ENCODE assay signal across 27 cellular contexts in genomic region chr12:40598073-40598472, GRCh38.
"Had no signal": no experiment of that assay in that cellular context is flagged by ENCODE, and none has a peak within 500 bp of the region (broad histone marks: within the 10 kb centered on the region; RNA-seq: fewer than 3 reads in every experiment).

No MANE protein-coding gene starts in this region.

- DNase-seq: natural killer cell; occipital lobe; ovary; posterior cingulate gyrus; psoas muscle; right cardiac atrium; right lobe of liver; sigmoid colon; small intestine; spleen; stimulated activated CD4-positive, alpha-beta T cell treated with anti-CD3 and anti-CD28 coated beads, Interleukin-12 subunit alpha, Interleukin-12 subunit beta, amount 100 ng/mL, for 4 hours; stimulated activated CD4-positive, alpha-beta T cell treated with anti-CD3 and anti-CD28 coated beads, Interleukin-1b, Interleukin-23, amount 100 ng/mL, for 48 hours; stimulated activated CD4-positive, alpha-beta T cell treated with anti-CD3 and anti-CD28 coated beads, Interleukin-4, amount 100 ng/mL, for 1 hour; stimulated activated CD4-positive, alpha-beta T cell treated with anti-CD3 and anti-CD28 coated beads, Interleukin-4, amount 100 ng/mL, for 4 hours; stimulated activated CD8-positive, alpha-beta memory T cell treated with anti-CD3 and anti-CD28 coated beads, Interleukin-4, amount 100 ng/mL, for 48 hours; stimulated activated naive CD4-positive, alpha-beta T cell; stimulated activated naive CD8-positive, alpha-beta T cell treated with anti-CD3 and anti-CD28 coated beads, Interleukin-15, amount 100 ng/mL, for 72 hours; stimulated activated naive CD8-positive, alpha-beta T cell treated with anti-CD3 and anti-CD28 coated beads, Interleukin-15, Interleukin-2, amounts not matched to agents 100 U/mL and 50 U/mL, for 24 hours; substantia nigra; testis; tibial artery; transverse colon; upper lobe of right lung; uterus had no signal

- H3K79me2 ChIP-seq: parathyroid adenoma had no signal

- H3K9me3 ChIP-seq: ovary, psoas muscle, right lobe of liver, suprapubic skin, testis, tibial artery, transverse colon, uterus had no signal

- H3K9ac ChIP-seq: neural progenitor cell, parathyroid adenoma had no signal

- H3K36me3 ChIP-seq: neural progenitor cell, ovary, right lobe of liver, sigmoid colon, spleen, suprapubic skin, tibial artery, transverse colon, upper lobe of right lung, uterus had no signal

- FAIRE-seq: small intestine had no signal

- H2AFZ ChIP-seq: neural progenitor cell, parathyroid adenoma had no signal

- H3K4me3 ChIP-seq: neural progenitor cell, ovary, psoas muscle, right lobe of liver, sigmoid colon, spleen, suprapubic skin, testis, tibial artery, transverse colon, upper lobe of right lung, uterus had no signal

- H3K4me1 ChIP-seq: neural progenitor cell, parathyroid adenoma, psoas muscle, right lobe of liver, sigmoid colon, spleen, suprapubic skin, testis, tibial artery, transverse colon, upper lobe of right lung, uterus had no signal

- H3K27ac ChIP-seq: neural progenitor cell, ovary, parathyroid adenoma, psoas muscle, right lobe of liver, sigmoid colon, spleen, suprapubic skin, testis, tibial artery, transverse colon, upper lobe of right lung, uterus had no signal

- H3K27me3 ChIP-seq: neural progenitor cell, ovary, right lobe of liver, sigmoid colon, spleen, suprapubic skin, testis, tibial artery, transverse colon, upper lobe of right lung, uterus had no signal

- H3K4me2 ChIP-seq: neural progenitor cell had no signal
